ENCODE assay signal across 20 cellular contexts in genomic region chr5:165076686-165077085, GRCh38.
"Had no signal": no experiment of that assay in that cellular context is flagged by ENCODE, and none has a peak within 500 bp of the region (broad histone marks: within the 10 kb centered on the region; RNA-seq: fewer than 3 reads in every experiment).

No MANE protein-coding gene starts in this region.

- H2AFZ ChIP-seq: neural progenitor cell had no signal

- ATAC-seq: activated T-cell treated with anti-CD3 and anti-CD28 coated beads, Interleukin-2, amount 50 U/mL, for 4 hours; heart right ventricle; left ventricle myocardium superior; mucosa of descending colon; naive thymus-derived CD4-positive, alpha-beta T cell; stimulated activated naive CD8-positive, alpha-beta T cell treated with anti-CD3 and anti-CD28 coated beads, Interleukin-15, Interleukin-2, amounts not matched to agents 100 U/mL and 50 U/mL, for 24 hours had no signal

- H3K27ac ChIP-seq: colonic mucosa, heart right ventricle, neural progenitor cell, right atrium auricular region, tibial artery had no signal

- H3K27me3 ChIP-seq: colonic mucosa, heart right ventricle, neural progenitor cell, right atrium auricular region, tibial artery had no signal

- H3K36me3 Mint-ChIP-seq: neural progenitor cell had no signal

- H3K4me3 Mint-ChIP-seq: activated CD4-positive, alpha-beta T cell treated with anti-CD3 and anti-CD28 coated beads, Interleukin-2, amount 10 ng/mL, durations not matched to agents 7 days and 5 days; activated naive CD4-positive, alpha-beta T cell treated with anti-CD3 and anti-CD28 coated beads for 36 hours; activated T-cell treated with anti-CD3 and anti-CD28 coated beads, Interleukin-2, amount 50 U/mL, for 4 hours; central memory CD8-positive, alpha-beta T cell; naive thymus-derived CD4-positive, alpha-beta T cell; neural progenitor cell had no signal

- H3K27ac Mint-ChIP-seq: activated CD4-positive, alpha-beta T cell treated with anti-CD3 and anti-CD28 coated beads, Interleukin-2, amount 10 ng/mL, durations not matched to agents 7 days and 5 days; activated naive CD4-positive, alpha-beta T cell treated with anti-CD3 and anti-CD28 coated beads for 36 hours; naive thymus-derived CD4-positive, alpha-beta T cell; neural progenitor cell; progenitor cell of endocrine pancreas had no signal

- H3K4me1 ChIP-seq: colonic mucosa, heart right ventricle, neural progenitor cell, right atrium auricular region, tibial artery had no signal

- H3K4me3 ChIP-seq: colonic mucosa, heart right ventricle, mucosa of descending colon, neural progenitor cell, right atrium auricular region, tibial artery had no signal

- DNase-seq: activated CD4-positive, alpha-beta T cell treated with anti-CD3 and anti-CD28 coated beads, Interleukin-2, amount 10 ng/mL, durations not matched to agents 7 days and 5 days; activated CD8-positive, alpha-beta memory T cell treated with anti-CD3 and anti-CD28 coated beads, Interleukin-2, amount 50 U/mL, for 4 hours; activated naive CD4-positive, alpha-beta T cell treated with anti-CD3 and anti-CD28 coated beads for 36 hours; activated T-cell treated with anti-CD3 and anti-CD28 coated beads, Interleukin-2, amount 50 U/mL, for 4 hours; aorta; colonic mucosa; heart right ventricle; kidney glomerular epithelial cell; left ventricle myocardium superior; mucosa of descending colon; naive thymus-derived CD4-positive, alpha-beta T cell; stimulated activated CD4-positive, alpha-beta T cell treated with anti-CD3 and anti-CD28 coated beads, Interleukin-12 subunit alpha, Interleukin-12 subunit beta, amount 100 ng/mL, for 4 hours; stimulated activated CD4-positive, alpha-beta T cell treated with anti-CD3 and anti-CD28 coated beads, Interleukin-2, amount 100 ng/mL, for 24 hours; stimulated activated naive CD8-positive, alpha-beta T cell treated with anti-CD3 and anti-CD28 coated beads, Interleukin-15, Interleukin-2, amounts not matched to agents 100 U/mL and 50 U/mL, for 24 hours; substantia nigra; tibial artery had no signal

- H3K27me3 Mint-ChIP-seq: activated CD4-positive, alpha-beta T cell treated with anti-CD3 and anti-CD28 coated beads, Interleukin-2, amount 10 ng/mL, durations not matched to agents 7 days and 5 days; central memory CD8-positive, alpha-beta T cell; naive thymus-derived CD4-positive, alpha-beta T cell; progenitor cell of endocrine pancreas had no signal

- H3K36me3 ChIP-seq: colonic mucosa, heart right ventricle, neural progenitor cell, right atrium auricular region, tibial artery had no signal

- H3K4me2 ChIP-seq: neural progenitor cell had no signal

- H3K4me1 Mint-ChIP-seq: activated CD4-positive, alpha-beta T cell treated with anti-CD3 and anti-CD28 coated beads, Interleukin-2, amount 10 ng/mL, durations not matched to agents 7 days and 5 days; central memory CD8-positive, alpha-beta T cell; naive thymus-derived CD4-positive, alpha-beta T cell; neural progenitor cell had no signal
